In genomic region chr19:48499352-48500090, GRCh38 we compare ENCODE assay signal across 30 cellular contexts. TPM values are rescaled to one million over a fixed set of nuclear protein-coding genes. Genes with fewer than 3 reads are reported as not detected.
DNase-seq lines count a peak whose midpoint lies in the region; ATAC-seq and TF ChIP-seq lines count a peak whose summit lies in the region.
"Had no signal": no experiment of that assay in that cellular context is flagged by ENCODE, and none has a peak within 500 bp of the region (broad histone marks: within the 10 kb centered on the region; RNA-seq: fewer than 3 reads in every experiment).

No MANE protein-coding gene starts in this region.

- BruUV-seq in Calu3 (replicated peaks; lab: Mats Ljungman, UMichigan) = no TSS peak

- no peak for DNase-seq in activated CD4-positive, alpha-beta T cell treated with anti-CD3 and anti-CD28 coated beads, Interleukin-2, amount 10 ng/mL, durations not matched to agents 24 days and 14 days
- DNase-seq in activated CD4-positive, alpha-beta T cell treated with anti-CD3 and anti-CD28 coated beads, Interleukin-2, amount 50 U/mL, for 4 hours = no peak
- no peak for DNase-seq in Calu3
- no peak for DNase-seq in T-helper 17 cell
- DNase-seq in stimulated activated effector memory CD8-positive, alpha-beta T cell treated with anti-CD3 and anti-CD28 coated beads, Interleukin-12 subunit alpha, Interleukin-12 subunit beta, amount 100 ng/mL, for 72 hours (ENCODE audit: low spot score in 2 of 2) = no peak
- DNase-seq in NCI-H2107 (lab: John Stamatoyannopoulos, UW) = no peak
- DNase-seq: ACHN; activated CD8-positive, alpha-beta T cell treated with anti-CD3 and anti-CD28 coated beads, Interleukin-2, amount 10 ng/mL, durations not matched to agents 7 days and 5 days; activated T-cell treated with anti-CD3 and anti-CD28 coated beads for 4 hours; aorta; BE2C; CD8-positive, alpha-beta memory T cell; cortex of kidney; H9; mesenchymal stem cell; NCI-H1105; NCI-H2081; NCI-H446; pancreas; retina; SHP77; small intestine; stimulated activated naive CD4-positive, alpha-beta T cell treated with Interleukin-2 at 50 U/mL for 16 hours had no signal

- CTCF ChIA-PET in Calu3 (lab: Charles Lee) = no interaction called here

- peaks cover 14% of the 10 kb centered on the region for H3K27me3 Mint-ChIP-seq in activated CD4-positive, alpha-beta T cell treated with anti-CD3 and anti-CD28 coated beads, Interleukin-2, amount 10 ng/mL, durations not matched to agents 24 days and 14 days
- H3K27me3 Mint-ChIP-seq in Calu3 (ENCODE audit: unreplicated experiment) (peaks cover 97% of the 10 kb centered on the region), T-helper 17 cell (peaks cover 17% of the 10 kb centered on the region)

- TF ChIP-seq CTCF in Calu3 (IDR thresholded peaks at IDR 0.05; ENCODE audit: unreplicated experiment) = no peak

- ATAC-seq in T-helper 17 cell = no peak
- ATAC-seq in stimulated activated effector memory CD8-positive, alpha-beta T cell treated with anti-CD3 and anti-CD28 coated beads, Interleukin-12 subunit alpha, Interleukin-12 subunit beta, amount 100 ng/mL, for 72 hours = no peak
- no peak for ATAC-seq in GM19397 (IDR thresholded peaks at IDR 0.05; ENCODE audit: unreplicated experiment)
- ATAC-seq: activated CD8-positive, alpha-beta T cell treated with anti-CD3 and anti-CD28 coated beads, Interleukin-2, amount 10 ng/mL, durations not matched to agents 7 days and 5 days; K562; left lobe of liver; pancreas had no signal

- H3K4me3 Mint-ChIP-seq in activated CD4-positive, alpha-beta T cell treated with anti-CD3 and anti-CD28 coated beads, Interleukin-2, amount 10 ng/mL, durations not matched to agents 24 days and 14 days = peak overlapping the region; percentile 3
- H3K4me3 Mint-ChIP-seq in Calu3 (ENCODE audit: low read depth, unreplicated experiment) = peak overlapping the region; percentile 11
- H3K4me3 Mint-ChIP-seq in T-helper 17 cell = peak overlapping the region; percentile 69
- peak overlapping the region; percentile 44 for H3K4me3 Mint-ChIP-seq in stimulated activated effector memory CD8-positive, alpha-beta T cell treated with anti-CD3 and anti-CD28 coated beads, Interleukin-12 subunit alpha, Interleukin-12 subunit beta, amount 100 ng/mL, for 72 hours
- H3K4me3 Mint-ChIP-seq: activated CD8-positive, alpha-beta T cell treated with anti-CD3 and anti-CD28 coated beads, Interleukin-2, amount 10 ng/mL, durations not matched to agents 7 days and 5 days; neural crest cell had no signal

- no peak overlapping the region for H3K27ac Mint-ChIP-seq in activated CD4-positive, alpha-beta T cell treated with anti-CD3 and anti-CD28 coated beads, Interleukin-2, amount 10 ng/mL, durations not matched to agents 24 days and 14 days
- H3K27ac Mint-ChIP-seq in Calu3 (ENCODE audit: unreplicated experiment) = no peak overlapping the region
- peak overlapping the region; percentile 78 for H3K27ac Mint-ChIP-seq in T-helper 17 cell
- H3K27ac Mint-ChIP-seq in stimulated activated effector memory CD8-positive, alpha-beta T cell treated with anti-CD3 and anti-CD28 coated beads, Interleukin-12 subunit alpha, Interleukin-12 subunit beta, amount 100 ng/mL, for 72 hours = peak overlapping the region; percentile 72
- H3K27ac Mint-ChIP-seq: activated naive CD8-positive, alpha-beta T cell had no signal

- peaks cover 15% of the 10 kb centered on the region for H3K4me1 Mint-ChIP-seq in activated CD4-positive, alpha-beta T cell treated with anti-CD3 and anti-CD28 coated beads, Interleukin-2, amount 10 ng/mL, durations not matched to agents 24 days and 14 days
- peaks cover 43% of the 10 kb centered on the region for H3K4me1 Mint-ChIP-seq in Calu3 (ENCODE audit: low read depth, unreplicated experiment)
- H3K4me1 Mint-ChIP-seq in T-helper 17 cell = peaks cover 20% of the 10 kb centered on the region
- peaks cover 27% of the 10 kb centered on the region for H3K4me1 Mint-ChIP-seq in stimulated activated effector memory CD8-positive, alpha-beta T cell treated with anti-CD3 and anti-CD28 coated beads, Interleukin-12 subunit alpha, Interleukin-12 subunit beta, amount 100 ng/mL, for 72 hours

- no peaks in the 10 kb centered on the region for H3K9me3 ChIP-seq in T-helper 17 cell (ENCODE audit: control insufficient read depth, low read length, poor library complexity, severe bottlenecking)
- H3K9me3 ChIP-seq: BE2C, pancreas had no signal

- intact Hi-C loops in activated CD4-positive, alpha-beta T cell treated with anti-CD3 and anti-CD28 coated beads, Interleukin-2, amount 10 ng/mL, durations not matched to agents 24 days and 14 days (cut with micrococcal nuclease) = no loop called here
- intact Hi-C loops in Calu3 (cut with micrococcal nuclease; ENCODE audit: unreplicated experiment) = no loop called here

- H3K36me3 Mint-ChIP-seq in activated CD4-positive, alpha-beta T cell treated with anti-CD3 and anti-CD28 coated beads, Interleukin-2, amount 10 ng/mL, durations not matched to agents 24 days and 14 days (ENCODE audit: low read depth) = no peaks in the 10 kb centered on the region
- H3K36me3 Mint-ChIP-seq in Calu3 (ENCODE audit: insufficient read depth, unreplicated experiment) = peaks cover 36% of the 10 kb centered on the region
- no peaks in the 10 kb centered on the region for H3K36me3 Mint-ChIP-seq in T-helper 17 cell (ENCODE audit: low read depth)
- no peaks in the 10 kb centered on the region for H3K36me3 Mint-ChIP-seq in stimulated activated effector memory CD8-positive, alpha-beta T cell treated with anti-CD3 and anti-CD28 coated beads, Interleukin-12 subunit alpha, Interleukin-12 subunit beta, amount 100 ng/mL, for 72 hours
- H3K36me3 Mint-ChIP-seq: activated naive CD8-positive, alpha-beta T cell had no signal

- no peaks in the 10 kb centered on the region for H3K9me3 Mint-ChIP-seq in activated CD4-positive, alpha-beta T cell treated with anti-CD3 and anti-CD28 coated beads, Interleukin-2, amount 10 ng/mL, durations not matched to agents 24 days and 14 days
- H3K9me3 Mint-ChIP-seq in Calu3 (ENCODE audit: low read depth, unreplicated experiment) = no peaks in the 10 kb centered on the region
- no peaks in the 10 kb centered on the region for H3K9me3 Mint-ChIP-seq in stimulated activated effector memory CD8-positive, alpha-beta T cell treated with anti-CD3 and anti-CD28 coated beads, Interleukin-12 subunit alpha, Interleukin-12 subunit beta, amount 100 ng/mL, for 72 hours
- H3K9me3 Mint-ChIP-seq: CD8-positive, alpha-beta memory T cell; H9; neural crest cell had no signal

RNA-seq across cellular contexts. Expression of gene LMTK3, which starts 12.1 kb away (rescaled TPM):
- 3.0 and 3.6 TPM in 2 replicates for total RNA-seq in activated CD4-positive, alpha-beta T cell treated with anti-CD3 and anti-CD28 coated beads, Interleukin-2, amount 10 ng/mL, durations not matched to agents 24 days and 14 days
- total RNA-seq in Calu3 (2022) (1.0 and 2.4 TPM in 2 replicates), T-helper 17 cell (10 to 100 TPM; 11.5 to 18.4 TPM)

RNA-seq across cellular contexts. Expression of gene CYTH2, which starts 30.4 kb away (rescaled TPM):
- total RNA-seq in activated CD4-positive, alpha-beta T cell treated with anti-CD3 and anti-CD28 coated beads, Interleukin-2, amount 10 ng/mL, durations not matched to agents 24 days and 14 days = 30.6 and 31.6 TPM in 2 replicates
- 98.1 and 109 TPM in 2 replicates for total RNA-seq in Calu3 (2022)
- 10 to 100 TPM; 42.3 to 53.4 TPM for total RNA-seq in T-helper 17 cell

RNA-seq across cellular contexts. Expression of gene KCNJ14, which starts 44.1 kb away (rescaled TPM):
- 2.4 TPM in 2 replicates for total RNA-seq in activated CD4-positive, alpha-beta T cell treated with anti-CD3 and anti-CD28 coated beads, Interleukin-2, amount 10 ng/mL, durations not matched to agents 24 days and 14 days
- total RNA-seq in Calu3 (2022) (9.6 and 9.9 TPM in 2 replicates), T-helper 17 cell (1 to 10 TPM; 1.7 to 2.5 TPM)

RNA-seq across cellular contexts. Expression of gene SULT2B1, which starts 52.5 kb away (rescaled TPM):
- not detected in 2 replicates for total RNA-seq in activated CD4-positive, alpha-beta T cell treated with anti-CD3 and anti-CD28 coated beads, Interleukin-2, amount 10 ng/mL, durations not matched to agents 24 days and 14 days
- 0.64 TPM in 1 of 2 replicates, not detected in the other for total RNA-seq in Calu3 (2022)
- not detected for total RNA-seq in T-helper 17 cell
- total RNA-seq: activated CD8-positive, alpha-beta T cell treated with anti-CD3 and anti-CD28 coated beads, Interleukin-2, amount 10 ng/mL, durations not matched to agents 7 days and 5 days; aorta; CD8-positive, alpha-beta memory T cell; left lobe of liver; M059J; neural crest cell; temporal lobe had no signal

RNA-seq across cellular contexts. Expression of gene GRWD1, which starts 53.7 kb away (rescaled TPM):
- total RNA-seq in activated CD4-positive, alpha-beta T cell treated with anti-CD3 and anti-CD28 coated beads, Interleukin-2, amount 10 ng/mL, durations not matched to agents 24 days and 14 days = 89.1 and 90.6 TPM in 2 replicates
- total RNA-seq in Calu3 (2022) = 75.0 and 76.7 TPM in 2 replicates
- 10 to 100 TPM; 32.5 TPM for total RNA-seq in T-helper 17 cell

Comparison
In these comparisons a context has a peak if more than half of its experiments do, and no peak if none do; other contexts are left out.
1. H3K27ac Mint-ChIP-seq: peak in T-helper 17 cell (single experiment) and stimulated activated effector memory CD8-positive, alpha-beta T cell treated with anti-CD3 and anti-CD28 coated beads, Interleukin-12 subunit alpha, Interleukin-12 subunit beta, amount 100 ng/mL, for 72 hours (single experiment); none in activated CD4-positive, alpha-beta T cell treated with anti-CD3 and anti-CD28 coated beads, Interleukin-2, amount 10 ng/mL, durations not matched to agents 24 days and 14 days (single experiment) and Calu3 (single experiment).
2. H3K4me3 Mint-ChIP-seq: peak in every context shown above with its lines; median percentile 69 in T-helper 17 cell; 44 in stimulated activated effector memory CD8-positive, alpha-beta T cell treated with anti-CD3 and anti-CD28 coated beads, Interleukin-12 subunit alpha, Interleukin-12 subunit beta, amount 100 ng/mL, for 72 hours; 11 in Calu3; 3 in activated CD4-positive, alpha-beta T cell treated with anti-CD3 and anti-CD28 coated beads, Interleukin-2, amount 10 ng/mL, durations not matched to agents 24 days and 14 days.